ENCODE assay signal across 10 cellular contexts in the genomic region with DNA sequence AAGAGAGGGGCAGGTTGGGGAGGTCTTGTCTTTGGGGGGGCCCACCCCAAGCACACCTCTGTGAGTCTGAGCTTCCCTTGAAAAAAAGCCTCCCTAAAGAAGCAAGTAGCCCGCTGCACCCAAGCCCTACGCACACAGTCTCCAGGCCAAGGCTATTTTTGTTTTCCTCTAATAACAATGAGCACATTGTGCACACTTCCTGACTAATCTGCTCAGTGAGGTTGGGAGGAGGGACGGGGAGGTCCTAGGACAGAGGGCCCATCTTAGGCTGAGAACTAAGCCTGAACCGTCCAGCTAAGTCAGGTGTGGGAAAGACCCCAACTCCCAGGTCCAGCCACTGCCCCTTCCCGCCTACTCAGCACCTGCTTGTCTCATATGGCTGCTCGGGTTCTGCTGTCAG.
DNase-seq lines count a peak whose midpoint lies in the region; ATAC-seq, FAIRE-seq and TF ChIP-seq lines count a peak whose summit lies in the region.
"Had no signal": no experiment of that assay in that cellular context is flagged by ENCODE, and none has a peak within 500 bp of the region (broad histone marks: within the 10 kb centered on the region; RNA-seq: fewer than 3 reads in every experiment).

No MANE protein-coding gene starts in this region.

- TF ChIP-seq POLR2A in prostate gland (IDR thresholded peaks at IDR 0.05), result no peak

- H3K9me3 ChIP-seq in astrocyte (ENCODE audit: insufficient read depth, low read depth, low read length), result no peaks in the 10 kb centered on the region
- no peaks in the 10 kb centered on the region for H3K9me3 ChIP-seq in right atrium auricular region
- H3K9me3 ChIP-seq in prostate gland, result no peaks in the 10 kb centered on the region
- H3K9me3 ChIP-seq in hepatocyte (ENCODE audit: low read depth), result no peaks in the 10 kb centered on the region

- H3K4me2 ChIP-seq in astrocyte (ENCODE audit: low read length) (peak overlapping the region; percentile 72), hepatocyte (no peak overlapping the region)

- 41% methylated on average over 6 of the region's 6 CpGs for WGBS in prostate gland
- 86% methylated on average over 6 of the region's 6 CpGs for WGBS in hepatocyte (ENCODE audit: low lambda C conversion rate, missing lambda C conversion rate)

- H4K20me1 ChIP-seq in astrocyte (ENCODE audit: insufficient read depth, low read length), result no peaks in the 10 kb centered on the region
- H4K20me1 ChIP-seq in hepatocyte (ENCODE audit: insufficient read depth, poor library complexity, severe bottlenecking), result no peaks in the 10 kb centered on the region

- H3K27ac ChIP-seq in astrocyte (ENCODE audit: low read depth, low read length) (peak overlapping the region; percentile 27), right atrium auricular region (peak overlapping the region; percentile 87 to 91), prostate gland (peak overlapping the region; percentile 51 to 71), hepatocyte (no peak overlapping the region)

- H3K4me3 ChIP-seq in astrocyte (ENCODE audit: insufficient read depth, low read depth, low read length) (no peak overlapping the region), right atrium auricular region (peak overlapping the region in 1 of 2 donors; percentile 19), prostate gland (no peak overlapping the region), hepatocyte (no peak overlapping the region)

- H3K27ac Mint-ChIP-seq in astrocyte (ENCODE audit: unreplicated experiment), result no peak overlapping the region

- H3K27me3 ChIP-seq in astrocyte (ENCODE audit: insufficient read depth, low read length) (no peaks in the 10 kb centered on the region), right atrium auricular region (no peaks in the 10 kb centered on the region), prostate gland (replicated peaks; ENCODE audit: insufficient read depth) (no peaks in the 10 kb centered on the region), hepatocyte (no peaks in the 10 kb centered on the region)

- peaks cover 4% of the 10 kb centered on the region for H3K36me3 Mint-ChIP-seq in astrocyte (ENCODE audit: low read depth, unreplicated experiment)

- H3K36me3 ChIP-seq in astrocyte (ENCODE audit: insufficient read depth, low read length), result no peaks in the 10 kb centered on the region
- H3K36me3 ChIP-seq in right atrium auricular region, result no peaks in the 10 kb centered on the region
- no peaks in the 10 kb centered on the region for H3K36me3 ChIP-seq in prostate gland
- H3K36me3 ChIP-seq in hepatocyte (replicated peaks; ENCODE audit: insufficient read depth, low read depth), result no peaks in the 10 kb centered on the region

- H3K4me3 Mint-ChIP-seq in astrocyte (ENCODE audit: unreplicated experiment), result no peak overlapping the region
- H3K4me3 Mint-ChIP-seq: stimulated activated naive CD8-positive, alpha-beta T cell treated with anti-CD3 and anti-CD28 coated beads, Interleukin-15, amount 100 ng/mL, for 72 hours had no signal

- TF ChIP-seq CTCF in astrocyte (IDR thresholded peaks at IDR 0.05; ENCODE audit: insufficient read depth, low read depth, low read length) (no peak), right atrium auricular region (IDR thresholded peaks at IDR 0.05) (no peak), prostate gland (IDR thresholded peaks at IDR 0.05) (no peak), hepatocyte (IDR thresholded peaks at IDR 0.05; ENCODE audit: poor library complexity) (no peak)

- no peaks in the 10 kb centered on the region for H3K9me3 Mint-ChIP-seq in astrocyte (ENCODE audit: unreplicated experiment)
- H3K9me3 Mint-ChIP-seq: stimulated activated naive CD8-positive, alpha-beta T cell treated with anti-CD3 and anti-CD28 coated beads, Interleukin-15, amount 100 ng/mL, for 72 hours had no signal

- H3K4me1 ChIP-seq in astrocyte (ENCODE audit: insufficient read depth, low read length) (peaks cover 31% of the 10 kb centered on the region), right atrium auricular region (peaks cover 0 to 69% of the 10 kb centered on the region in 2 donors), prostate gland (replicated peaks) (peaks cover 6% of the 10 kb centered on the region), hepatocyte (ENCODE audit: insufficient read depth) (no peaks in the 10 kb centered on the region)

- FAIRE-seq in astrocyte (lab: Jason Lieb, UNC), result peak; percentile 59

- H3K4me1 Mint-ChIP-seq in astrocyte (ENCODE audit: low read depth, unreplicated experiment), result peaks cover 21% of the 10 kb centered on the region

- H2AFZ ChIP-seq in astrocyte (ENCODE audit: low read depth, low read length) (peak overlapping the region; percentile 19), hepatocyte (no peak overlapping the region)

- H3K27me3 Mint-ChIP-seq in astrocyte (ENCODE audit: low read depth, unreplicated experiment), result peaks cover 1% of the 10 kb centered on the region
- H3K27me3 Mint-ChIP-seq: stimulated activated naive CD8-positive, alpha-beta T cell treated with anti-CD3 and anti-CD28 coated beads, Interleukin-15, amount 100 ng/mL, for 72 hours had no signal

- DNase-seq in Daoy (ENCODE audit: low read depth) (peak; percentile 66), astrocyte (ENCODE audit: low read depth) (peak; percentile 67), right atrium auricular region (ENCODE audit: low spot score) (peak; percentile 85), prostate gland (ENCODE audit: low spot score) (no peak), hepatocyte (ENCODE audit: low spot score) (no peak), NCI-H524 (lab: John Stamatoyannopoulos, UW) (no peak), D341Med (ENCODE audit: low spot score) (no peak)
- DNase-seq: DMS153; stimulated activated naive CD8-positive, alpha-beta T cell treated with anti-CD3 and anti-CD28 coated beads, Interleukin-15, amount 100 ng/mL, for 72 hours had no signal

- no peak for ATAC-seq in HG03139 (IDR thresholded peaks at IDR 0.05; ENCODE audit: unreplicated experiment)

- intact Hi-C loops in prostate gland (cut with DNase I), result no loop called here

- no peaks in the 10 kb centered on the region for H3K9me2 ChIP-seq in hepatocyte (replicated peaks; ENCODE audit: insufficient read depth)

- H3K9ac ChIP-seq in astrocyte (ENCODE audit: low read length), result peak overlapping the region; percentile 30

- no peaks in the 10 kb centered on the region for H3K79me2 ChIP-seq in astrocyte (ENCODE audit: insufficient read depth, low read length)
- no peaks in the 10 kb centered on the region for H3K79me2 ChIP-seq in hepatocyte

Comparison
In these comparisons a context has a peak if more than half of its experiments do, and no peak if none do; other contexts are left out.
1. DNase-seq: peak in Daoy (single experiment), astrocyte (single experiment) and right atrium auricular region (single experiment); none in prostate gland (single experiment), hepatocyte (single experiment), NCI-H524 (0 of 2) and D341Med (single experiment).